ENCODE assay signal across 8 cellular contexts in genomic region chr15:45167631-45168205, GRCh38. TPM values are rescaled to one million over a fixed set of nuclear protein-coding genes. Genes with fewer than 3 reads are reported as not detected.
A peak's percentile ranks its signal among the peaks of the same experiment; 100 is the strongest.
DNase-seq lines count a peak whose midpoint lies in the region; ATAC-seq, FAIRE-seq and TF ChIP-seq lines count a peak whose summit lies in the region.

No MANE protein-coding gene starts in this region.

- H4K91ac ChIP-seq in H1 (replicated peaks; ENCODE audit: insufficient read length, low read length) = no peak overlapping the region

- no peak for DNase-seq in BJ (ENCODE audit: low read depth)
- no peak for DNase-seq in NT2/D1 (ENCODE audit: low read depth, low spot score)
- no peak for DNase-seq in H1 (ENCODE audit: low read depth in 1 of 2, low spot score in 2 of 2)
- no peak for DNase-seq in NK-92 treated with Interleukin-12 subunit alpha and Interleukin-12 subunit beta, amount 100 ng/mL, for 24 hours (lab: John Stamatoyannopoulos, UW)
- no peak for DNase-seq in mesenteric fat pad (ENCODE audit: low spot score)
- DNase-seq in H4 (ENCODE audit: low spot score) = no peak

- no peak overlapping the region for H3K23ac ChIP-seq in H1 (ENCODE audit: insufficient read length)

- no peak overlapping the region for H3K56ac ChIP-seq in H1 (replicated peaks; ENCODE audit: insufficient read length, low read depth, low read length)

- H3K4me2 ChIP-seq in H1 (ENCODE audit: insufficient read depth in 1 of 2, low read depth in 2 of 2, low read length in 2 of 2) = peak overlapping the region; percentile 59 to 68; a peak in 2 of 4 replicates

- H2AFZ ChIP-seq in H1 (ENCODE audit: low read length) (no peak overlapping the region), neuron (ENCODE audit: low read depth, low read length) (peak overlapping the region; percentile 71)

- H2BK15ac ChIP-seq in H1 (ENCODE audit: low read length) = no peak overlapping the region

- H2AK5ac ChIP-seq in H1 (ENCODE audit: low read depth, low read length) = 0 out of 2 replicates have a peak overlapping the region, but pooled peaks have one; percentile 89

- H2BK5ac ChIP-seq in H1 (ENCODE audit: low read depth, low read length) = peak overlapping the region; percentile 24; the same call in 1 of the 2 replicates

- H2BK12ac ChIP-seq in H1 (ENCODE audit: low read depth, low read length) = peak overlapping the region; percentile 68; the same call in 1 of the 2 replicates

- no peak for TF ChIP-seq POLR2A in H1 (IDR thresholded peaks at IDR 0.05; ENCODE audit: control extremely low read depth in 1 of 2, low read depth in 2 of 2, low read length in 2 of 2)
- no peak for TF ChIP-seq POLR2A in GM18505 (IDR thresholded peaks at IDR 0.05; ENCODE audit: borderline replicate concordance, extremely low read depth, insufficient read depth, insufficient read length)

- H3K4ac ChIP-seq in H1 (replicated peaks; ENCODE audit: insufficient read length, low read depth, low read length) = no peak overlapping the region

- no peak overlapping the region for H3K14ac ChIP-seq in H1 (ENCODE audit: insufficient read length)

- no peaks in the 10 kb centered on the region for H3K79me2 ChIP-seq in H1 (ENCODE audit: control insufficient read depth in 1 of 2, insufficient read depth in 2 of 2, low read length in 2 of 2)

- H3K9me3 ChIP-seq in NT2/D1 (ENCODE audit: insufficient read depth, low read length) (no peaks in the 10 kb centered on the region), H1 (ENCODE audit: insufficient read depth in 2 of 2, low read depth in 1 of 2, low read length in 1 of 2) (no peaks in the 10 kb centered on the region), neuron (ENCODE audit: low read length) (no peaks in the 10 kb centered on the region)

- no peaks in the 10 kb centered on the region for H3K79me1 ChIP-seq in H1 (ENCODE audit: low read depth, low read length)

- no peaks in the 10 kb centered on the region for H3K27me3 ChIP-seq in BJ (ENCODE audit: control insufficient read depth, insufficient read depth, low read length)
- no peaks in the 10 kb centered on the region for H3K27me3 ChIP-seq in NT2/D1 (ENCODE audit: insufficient read depth, insufficient read length)
- no peaks in the 10 kb centered on the region for H3K27me3 ChIP-seq in H1 (replicated peaks in 1 of 4; ENCODE audit: control insufficient read depth in 3 of 4, extremely low read depth in 1 of 4, insufficient read depth in 3 of 4, low read length in 3 of 4)
- no peaks in the 10 kb centered on the region for H3K27me3 ChIP-seq in neuron (ENCODE audit: insufficient read depth, low read length)

- no peak for ATAC-seq in GM18505 (IDR thresholded peaks at IDR 0.05; ENCODE audit: unreplicated experiment)

- no peak overlapping the region for H3K18ac ChIP-seq in H1 (ENCODE audit: extremely low read depth, low read length)

- no peak overlapping the region for H4K5ac ChIP-seq in H1 (ENCODE audit: insufficient read length, low read depth, low read length)

- H3K36me3 ChIP-seq in BJ (ENCODE audit: control insufficient read depth, insufficient read depth, low read length) (no peaks in the 10 kb centered on the region; the same call in 1 of the 2 replicates), NT2/D1 (ENCODE audit: insufficient read depth, insufficient read length, low read length) (no peaks in the 10 kb centered on the region), H1 (ENCODE audit: control insufficient read depth in 2 of 4, insufficient read depth in 4 of 4, low read length in 3 of 4) (no peaks in the 10 kb centered on the region), neuron (ENCODE audit: insufficient read depth, low read length) (peaks cover 14% of the 10 kb centered on the region)

- CTCF ChIA-PET in BJ (lab: Yijun Ruan, JAX) = interaction anchor here (0.9 to 4.8 kb wide), 14 partner anchors 11 to 234 kb away, joined by 3 to 47 read pairs (median 4); partner anchors contain the start of gene SHF
- CTCF ChIA-PET in H1 (lab: Charles Lee; ENCODE audit: partially characterized antibody) = interaction anchor here (0.8 to 41.8 kb wide), 18 partner anchors 10 to 420 kb away, joined by 3 to 1117 read pairs (median 4); partner anchors contain the start of genes BLOC1S6 and SHF

- POLR2A ChIA-PET in BJ (lab: Charles Lee) (no interaction called here), H1 (lab: Charles Lee; ENCODE audit: partially characterized antibody) (interaction anchor here (0.7 to 5.7 kb wide), 12 partner anchors 8 to 229 kb away, joined by 3 to 50 read pairs (median 4); partner anchors contain the start of genes DUOX1, DUOXA1 and SHF)

- H3K4me3 ChIP-seq in BJ (ENCODE audit: low read depth, low read length) (peak overlapping the region; percentile 61), NT2/D1 (ENCODE audit: insufficient read length, low read depth) (peak overlapping the region; percentile 40), H1 (ENCODE audit: extremely low read depth in 1 of 4, insufficient read depth in 2 of 4, low read depth in 3 of 4, low read length in 4 of 4) (peak overlapping the region in 2 of 4 experiments; percentile 63 to 78; a peak in 4 of 8 replicates), neuron (ENCODE audit: low read length) (peak overlapping the region; percentile 44)

- no peak overlapping the region for H4K8ac ChIP-seq in H1 (ENCODE audit: extremely low read depth, insufficient read depth, low read length)

- TF ChIP-seq RAD21 in H1 (IDR thresholded peaks at IDR 0.05 in 1 of 2, conservative IDR thresholded peaks at IDR 0.05 in 1 of 2; ENCODE audit: low read depth in 2 of 2, low read length in 2 of 2) = no peak

- no peaks in the 10 kb centered on the region; the same call in 1 of the 2 replicates for H3K23me2 ChIP-seq in H1 (ENCODE audit: low read depth, low read length)

- 77% methylated on average over 9 of the region's 9 CpGs; no CpG with 5 or more reads in 1 of the 2 experiments for WGBS in H1 (ENCODE audit: extremely low coverage in 1 of 2, insufficient coverage in 1 of 2, insufficient read length in 1 of 2, insufficient replicate concordance in 2 of 2, low coverage in 1 of 2, low lambda C conversion rate in 2 of 2, missing lambda C conversion rate in 1 of 2), 2 experiments

- FAIRE-seq in H1 (lab: Jason Lieb, UNC) = no peak

- H4K20me1 ChIP-seq in H1 (replicated peaks in 1 of 2; ENCODE audit: control insufficient read depth in 1 of 2, insufficient read depth in 2 of 2, low read length in 2 of 2) = peaks cover 2 to 4% of the 10 kb centered on the region in 2 experiments

- TF ChIP-seq CTCF in BJ (IDR thresholded peaks at IDR 0.05; ENCODE audit: insufficient read depth, low read depth, low read length) = no peak
- TF ChIP-seq CTCF in H1 (IDR thresholded peaks at IDR 0.05; ENCODE audit: control extremely low read depth in 1 of 3, insufficient read depth in 1 of 3, low read depth in 1 of 3, low read length in 3 of 3) = no peak

- H3K4me1 ChIP-seq in NT2/D1 (ENCODE audit: insufficient read depth, insufficient read length) (peaks cover 19% of the 10 kb centered on the region), H1 (replicated peaks in 1 of 4; ENCODE audit: control insufficient read depth in 3 of 4, insufficient read depth in 4 of 4, low read length in 3 of 4) (peaks cover 0 to 19% (median 14%) of the 10 kb centered on the region in 4 experiments; a peak in 5 of 7 replicates), neuron (ENCODE audit: insufficient read depth, low read length) (peaks cover 3% of the 10 kb centered on the region)

- H2BK20ac ChIP-seq in H1 (ENCODE audit: low read length) = no peak overlapping the region

- no peak overlapping the region for H3K27ac ChIP-seq in H1 (ENCODE audit: low read depth, low read length)

- H2BK120ac ChIP-seq in H1 (replicated peaks; ENCODE audit: low read depth, low read length) = no peak overlapping the region

- TF ChIP-seq EP300 in H1 (IDR thresholded peaks at IDR 0.05; ENCODE audit: borderline replicate concordance in 1 of 2, low read depth in 2 of 2, low read length in 2 of 2) = no peak

- H3K9ac ChIP-seq in NT2/D1 (ENCODE audit: insufficient read length, low read depth) = peak overlapping the region; percentile 85
- no peak overlapping the region for H3K9ac ChIP-seq in H1 (replicated peaks in 1 of 4; ENCODE audit: extremely low read depth in 1 of 4, low read depth in 3 of 4, low read length in 3 of 4)

RNA-seq across cellular contexts. Expression of gene SHF, which starts 20.0 kb away (rescaled TPM):
- polyA plus RNA-seq in BJ (2011; rRNA removed) = 3.9 and 5.2 TPM in 2 replicates
- polyA minus RNA-seq in BJ (2011; rRNA and poly(A)+ RNA removed) = 6.8 and 8.5 TPM in 2 replicates
- total RNA-seq in H1 (2021; fragmentation: NEBNext Ultra II Directional; extraction: Animal tissue kit (Norgen Biotek cat#: 25700)) = 23.9 and 26.7 TPM in 2 replicates
- 13.1 and 16.0 TPM in 2 replicates for polyA plus RNA-seq in H1 (2011; rRNA removed)
- 17.4 TPM for polyA plus RNA-seq in H1 (2011; cell fraction: cytosol; rRNA removed)
- polyA plus RNA-seq in H1 (2011; cell fraction: nucleus; rRNA removed) = 22.5 TPM
- polyA plus RNA-seq in H1 (2012, experiment 1 of 2) = 22.3 to 30.4 TPM (median 28.4 TPM) in 4 replicates
- 34.9 TPM for polyA plus RNA-seq in H1 (2012, experiment 2 of 2)
- 18.8 TPM for polyA plus RNA-seq in H1 (2013, experiment 1 of 2)
- 20.8 TPM for polyA plus RNA-seq in H1 (2013, experiment 2 of 2)
- polyA minus RNA-seq in H1 (2011; rRNA and poly(A)+ RNA removed) = 15.2 and 23.3 TPM in 2 replicates
- 15.0 TPM for polyA minus RNA-seq in H1 (2011; cell fraction: cytosol; rRNA and poly(A)+ RNA removed)
- polyA minus RNA-seq in H1 (2011; cell fraction: nucleus; rRNA and poly(A)+ RNA removed) = 23.6 TPM
- total RNA-seq in mesenteric fat pad = 3.8 TPM
- 2.7 and 5.1 TPM in 2 replicates for total RNA-seq in H4 (2014; rRNA removed; shearing (Covaris generic))

RNA-seq across cellular contexts. Expression of gene DUOX1, which starts 37.9 kb away (rescaled TPM):
- polyA plus RNA-seq in BJ (2011; rRNA removed) = 0.09 TPM in 1 of 2 replicates, not detected in the other
- not detected in 2 replicates for polyA minus RNA-seq in BJ (2011; rRNA and poly(A)+ RNA removed)
- 0.84 and 0.96 TPM in 2 replicates for total RNA-seq in H1 (2021; fragmentation: NEBNext Ultra II Directional; extraction: Animal tissue kit (Norgen Biotek cat#: 25700))
- polyA plus RNA-seq in H1 (2011; rRNA removed) = 1.4 and 2.0 TPM in 2 replicates
- polyA plus RNA-seq in H1 (2011; cell fraction: cytosol; rRNA removed) = 0.90 TPM
- polyA plus RNA-seq in H1 (2011; cell fraction: nucleus; rRNA removed) = 6.1 TPM
- polyA plus RNA-seq in H1 (2012, experiment 1 of 2) = 0.99 to 2.2 TPM (median 1.7 TPM) in 4 replicates
- polyA plus RNA-seq in H1 (2012, experiment 2 of 2) = 0.47 TPM
- 0.57 TPM for polyA plus RNA-seq in H1 (2013, experiment 1 of 2)
- 0.50 TPM for polyA plus RNA-seq in H1 (2013, experiment 2 of 2)
- 0.88 and 2.2 TPM in 2 replicates for polyA minus RNA-seq in H1 (2011; rRNA and poly(A)+ RNA removed)
- 1.2 TPM for polyA minus RNA-seq in H1 (2011; cell fraction: cytosol; rRNA and poly(A)+ RNA removed)
- 2.3 TPM for polyA minus RNA-seq in H1 (2011; cell fraction: nucleus; rRNA and poly(A)+ RNA removed)
- 2.5 TPM for total RNA-seq in mesenteric fat pad
- not detected in 2 replicates for total RNA-seq in H4 (2014; rRNA removed; shearing (Covaris generic))

RNA-seq across cellular contexts. Expression of gene DUOXA1, which starts 38.0 kb away (rescaled TPM):
- polyA plus RNA-seq in BJ (2011; rRNA removed) (not detected in 2 replicates), H1 (2011; rRNA removed) (0.18 and 0.24 TPM in 2 replicates)
- not detected in 2 replicates for polyA minus RNA-seq in BJ (2011; rRNA and poly(A)+ RNA removed)
- not detected in 2 replicates for total RNA-seq in H1 (2021; fragmentation: NEBNext Ultra II Directional; extraction: Animal tissue kit (Norgen Biotek cat#: 25700))
- polyA plus RNA-seq in H1 (2011; cell fraction: cytosol; rRNA removed) = 0.09 TPM
- polyA plus RNA-seq in H1 (2011; cell fraction: nucleus; rRNA removed) = 0.81 TPM
- 0.16 to 0.34 TPM in 2 of 4 replicates, not detected in the others for polyA plus RNA-seq in H1 (2012, experiment 1 of 2)
- polyA plus RNA-seq in H1 (2012, experiment 2 of 2) = not detected
- not detected for polyA plus RNA-seq in H1 (2013, experiment 1 of 2)
- polyA plus RNA-seq in H1 (2013, experiment 2 of 2) = 0.17 TPM
- polyA minus RNA-seq in H1 (2011; rRNA and poly(A)+ RNA removed) = 0.57 and 0.66 TPM in 2 replicates
- polyA minus RNA-seq in H1 (2011; cell fraction: cytosol; rRNA and poly(A)+ RNA removed) = not detected
- polyA minus RNA-seq in H1 (2011; cell fraction: nucleus; rRNA and poly(A)+ RNA removed) = 0.30 TPM
- total RNA-seq in mesenteric fat pad = 1.8 TPM
- total RNA-seq in H4 (2014; rRNA removed; shearing (Covaris generic)) = not detected in 2 replicates

RNA-seq across cellular contexts. Expression of gene DUOXA2, which starts 53.6 kb away (rescaled TPM):
- polyA plus RNA-seq in BJ (2011; rRNA removed) = not detected in 2 replicates
- not detected in 2 replicates for polyA minus RNA-seq in BJ (2011; rRNA and poly(A)+ RNA removed)
- not detected in 2 replicates for total RNA-seq in H1 (2021; fragmentation: NEBNext Ultra II Directional; extraction: Animal tissue kit (Norgen Biotek cat#: 25700))
- polyA plus RNA-seq in H1 (2011; rRNA removed) = 0.05 TPM in 1 of 2 replicates, not detected in the other
- not detected for polyA plus RNA-seq in H1 (2011; cell fraction: cytosol; rRNA removed)
- not detected for polyA plus RNA-seq in H1 (2011; cell fraction: nucleus; rRNA removed)
- not detected in 4 replicates for polyA plus RNA-seq in H1 (2012, experiment 1 of 2)
- polyA plus RNA-seq in H1 (2012, experiment 2 of 2) = not detected
- polyA plus RNA-seq in H1 (2013, experiment 1 of 2) = not detected
- not detected for polyA plus RNA-seq in H1 (2013, experiment 2 of 2)
- not detected in 2 replicates for polyA minus RNA-seq in H1 (2011; rRNA and poly(A)+ RNA removed)
- not detected for polyA minus RNA-seq in H1 (2011; cell fraction: cytosol; rRNA and poly(A)+ RNA removed)
- not detected for polyA minus RNA-seq in H1 (2011; cell fraction: nucleus; rRNA and poly(A)+ RNA removed)
- not detected for total RNA-seq in mesenteric fat pad
- not detected in 2 replicates for total RNA-seq in H4 (2014; rRNA removed; shearing (Covaris generic))

RNA-seq across cellular contexts. Expression of gene DUOX2, which starts 53.7 kb away (rescaled TPM):
- polyA plus RNA-seq in BJ (2011; rRNA removed) (not detected in 2 replicates), H1 (2011; rRNA removed) (0.08 and 0.31 TPM in 2 replicates)
- polyA minus RNA-seq in BJ (2011; rRNA and poly(A)+ RNA removed) = not detected in 2 replicates
- total RNA-seq in H1 (2021; fragmentation: NEBNext Ultra II Directional; extraction: Animal tissue kit (Norgen Biotek cat#: 25700)) = not detected in 2 replicates
- polyA plus RNA-seq in H1 (2011; cell fraction: cytosol; rRNA removed) = 0.03 TPM
- polyA plus RNA-seq in H1 (2011; cell fraction: nucleus; rRNA removed) = 0.30 TPM
- polyA plus RNA-seq in H1 (2012, experiment 1 of 2) = 0.04 to 0.16 TPM (median 0.08 TPM) in 3 of 4 replicates, not detected in the other
- 0.07 TPM for polyA plus RNA-seq in H1 (2012, experiment 2 of 2)
- 0.18 TPM for polyA plus RNA-seq in H1 (2013, experiment 1 of 2)
- 0.02 TPM for polyA plus RNA-seq in H1 (2013, experiment 2 of 2)
- 0.02 and 0.09 TPM in 2 replicates for polyA minus RNA-seq in H1 (2011; rRNA and poly(A)+ RNA removed)
- polyA minus RNA-seq in H1 (2011; cell fraction: cytosol; rRNA and poly(A)+ RNA removed) = not detected
- 0.10 TPM for polyA minus RNA-seq in H1 (2011; cell fraction: nucleus; rRNA and poly(A)+ RNA removed)
- total RNA-seq in mesenteric fat pad = 0.80 TPM
- 0.04 TPM in 1 of 2 replicates, not detected in the other for total RNA-seq in H4 (2014; rRNA removed; shearing (Covaris generic))
